In genomic region chr1:116310172-116310571, GRCh38 we compare ENCODE assay signal across 22 cellular contexts.
DNase-seq lines count a peak whose midpoint lies in the region; ATAC-seq and TF ChIP-seq lines count a peak whose summit lies in the region.
"Had no signal": no experiment of that assay in that cellular context is flagged by ENCODE, and none has a peak within 500 bp of the region (broad histone marks: within the 10 kb centered on the region; RNA-seq: fewer than 3 reads in every experiment).

No MANE protein-coding gene starts in this region.

- TF ChIP-seq CTCF in body of pancreas (IDR thresholded peaks at IDR 0.05): no peak
- no peak for TF ChIP-seq CTCF in left ventricle myocardium inferior (IDR thresholded peaks at IDR 0.05; ENCODE audit: borderline replicate concordance)

- intact Hi-C loops in body of pancreas (cut with DNase I) (no loop called here), left ventricle myocardium inferior (cut with micrococcal nuclease) (no loop called here)

- 77 to 91% methylated on average over 4 of the region's 4 CpGs for WGBS in body of pancreas, 2 donors

- H3K4me1 ChIP-seq in BLaER1 treated with 17β-estradiol and CSF1 and Interleukin-3, amounts not matched to agents 10 nM and 100 nM: peaks cover 0 to 12% (median 9%) of the 10 kb centered on the region in 10 experiments; a peak in 10 of 20 replicates
- H3K4me1 ChIP-seq in body of pancreas: peaks cover 61% of the 10 kb centered on the region
- peaks cover 8% of the 10 kb centered on the region for H3K4me1 ChIP-seq in left ventricle myocardium inferior

- ATAC-seq in body of pancreas (no peak), HG03108 (IDR thresholded peaks at IDR 0.05; ENCODE audit: unreplicated experiment) (no peak), GM18873 (IDR thresholded peaks at IDR 0.05; ENCODE audit: low FRiP score, unreplicated experiment) (no peak)
- ATAC-seq: activated CD8-positive, alpha-beta T cell treated with anti-CD3 and anti-CD28 coated beads, Interleukin-2, amount 10 ng/mL, durations not matched to agents 7 days and 5 days; activated T-helper 17 cell treated with anti-CD3 and anti-CD28 coated beads, Interleukin-2, amount 50 U/mL, for 72 hours; mucosa of descending colon; natural killer cell treated with Interleukin-12 subunit alpha and Interleukin-12 subunit beta and Interleukin-15 and Interleukin-18, amount 100 ng/mL, for 72 hours had no signal

- no peak for TF ChIP-seq POLR2A in body of pancreas (IDR thresholded peaks at IDR 0.05)

- no peaks in the 10 kb centered on the region for H3K27me3 ChIP-seq in BLaER1 treated with 17β-estradiol and CSF1 and Interleukin-3, amounts not matched to agents 10 nM and 100 nM
- no peaks in the 10 kb centered on the region for H3K27me3 ChIP-seq in body of pancreas
- H3K27me3 ChIP-seq in left ventricle myocardium inferior (ENCODE audit: low read depth): no peaks in the 10 kb centered on the region

- peak overlapping the region in 7 of 11 experiments; percentile 4 to 46 (median 19); a peak in 9 of 22 replicates for H3K4me2 ChIP-seq in BLaER1 treated with 17β-estradiol and CSF1 and Interleukin-3, amounts not matched to agents 10 nM and 100 nM

- H3K27ac ChIP-seq in BLaER1 treated with 17β-estradiol and CSF1 and Interleukin-3, amounts not matched to agents 10 nM and 100 nM: no peak overlapping the region
- H3K27ac ChIP-seq in body of pancreas (peak overlapping the region in 3 of 4 donors; percentile 84 to 87 (median 85)), left ventricle myocardium inferior (replicated peaks) (peak overlapping the region; percentile 7)

- DNase-seq in body of pancreas: no peak
- DNase-seq in left ventricle myocardium inferior: no peak
- peak; percentile 62 for DNase-seq in retina
- no peak for DNase-seq in A172 (ENCODE audit: low spot score)
- no peak for DNase-seq in activated CD4-positive, alpha-beta T cell treated with anti-CD3 and anti-CD28 coated beads, Interleukin-2, amount 50 U/mL, for 1 hour
- DNase-seq: ACHN; activated CD8-positive, alpha-beta T cell treated with anti-CD3 and anti-CD28 coated beads, Interleukin-2, amount 10 ng/mL, durations not matched to agents 7 days and 5 days; activated naive CD4-positive, alpha-beta T cell treated with anti-CD3 and anti-CD28 coated beads, Interleukin-2, amount 50 U/mL, for 16 hours; COR-L47; H9; mucosa of descending colon; NCI-H1694 treated with DMSO at 0.1 percent for 48 hours; NCI-H2171; RPMI8226; small intestine; stimulated activated naive CD4-positive, alpha-beta T cell treated with Interleukin-2 at 50 U/mL for 16 hours had no signal

- H3K36me3 ChIP-seq in BLaER1 treated with 17β-estradiol and CSF1 and Interleukin-3, amounts not matched to agents 10 nM and 100 nM: no peaks in the 10 kb centered on the region
- H3K36me3 ChIP-seq in body of pancreas (replicated peaks in 1 of 2; ENCODE audit: insufficient read depth in 1 of 2, low read depth in 2 of 2) (no peaks in the 10 kb centered on the region), left ventricle myocardium inferior (no peaks in the 10 kb centered on the region)

- no peaks in the 10 kb centered on the region for H3K9me3 ChIP-seq in BLaER1 treated with 17β-estradiol and CSF1 and Interleukin-3, amounts not matched to agents 10 nM and 100 nM (replicated peaks in 1 of 11)
- H3K9me3 ChIP-seq in body of pancreas (no peaks in the 10 kb centered on the region), left ventricle myocardium inferior (replicated peaks) (no peaks in the 10 kb centered on the region)
- H3K9me3 ChIP-seq: mucosa of descending colon had no signal

- H4K20me1 ChIP-seq in BLaER1 treated with 17β-estradiol and CSF1 and Interleukin-3, amounts not matched to agents 10 nM and 100 nM: no peaks in the 10 kb centered on the region

- no peak overlapping the region for H3K4me3 ChIP-seq in BLaER1 treated with 17β-estradiol and CSF1 and Interleukin-3, amounts not matched to agents 10 nM and 100 nM
- H3K4me3 ChIP-seq in body of pancreas (no peak overlapping the region), left ventricle myocardium inferior (no peak overlapping the region)
- H3K4me3 ChIP-seq: K562, mucosa of descending colon had no signal

- no peak overlapping the region for H3K9ac ChIP-seq in BLaER1 treated with 17β-estradiol and CSF1 and Interleukin-3, amounts not matched to agents 10 nM and 100 nM

Comparison
In these comparisons a context has a peak if more than half of its experiments do, and no peak if none do; other contexts are left out.
1. H3K27ac ChIP-seq: peak in body of pancreas (3 of 4) and left ventricle myocardium inferior (single experiment); none in BLaER1 treated with 17β-estradiol and CSF1 and Interleukin-3, amounts not matched to agents 10 nM and 100 nM (0 of 11).